In genomic region chr1:166902279-166902678, GRCh38 we compare ENCODE assay signal across 10 cellular contexts. TPM values are rescaled to one million over a fixed set of nuclear protein-coding genes. Genes with fewer than 3 reads are reported as not detected.
DNase-seq lines count a peak whose midpoint lies in the region; ATAC-seq and TF ChIP-seq lines count a peak whose summit lies in the region.
"Had no signal": no experiment of that assay in that cellular context is flagged by ENCODE, and none has a peak within 500 bp of the region (broad histone marks: within the 10 kb centered on the region; RNA-seq: fewer than 3 reads in every experiment).

No MANE protein-coding gene starts in this region.

- in situ Hi-C loops in SK-MEL-5 (cut with HindIII; ENCODE audit: low pct_unique_long_range_greater_than_20kb, low sequenced_read_pairs), result no loop called here

- no peak for ATAC-seq in HG02678 (IDR thresholded peaks at IDR 0.05; ENCODE audit: unreplicated experiment)

- H3K27ac ChIP-seq in BLaER1, result no peak overlapping the region
- H3K27ac ChIP-seq in HL-60 (replicated peaks), result peak overlapping the region; percentile 43

- H3K27me3 ChIP-seq in BLaER1, result no peaks in the 10 kb centered on the region
- H3K27me3 ChIP-seq in HL-60 (ENCODE audit: insufficient read depth, poor library complexity, severe bottlenecking), result no peaks in the 10 kb centered on the region

- peak; percentile 72 to 89 for DNase-seq in HL-60 (ENCODE audit: low read depth in 1 of 2, low spot score in 1 of 2)
- DNase-seq in SK-MEL-5 (ENCODE audit: low read depth, low spot score), result peak; percentile 48
- DNase-seq in glomerular visceral epithelial cell (ENCODE audit: extremely low spot score), result peak; percentile 35
- no peak for DNase-seq in ecto neural progenitor cell (ENCODE audit: low spot score)
- DNase-seq in COR-L47 (lab: John Stamatoyannopoulos, UW), result no peak
- DNase-seq in cortex of kidney (lab: John Stamatoyannopoulos, UW), result no peak
- DNase-seq: activated T-cell treated with anti-CD3 and anti-CD28 coated beads for 4 hours, NCI-H2081 had no signal

- peaks cover 9% of the 10 kb centered on the region for H3K9me3 ChIP-seq in BLaER1

- peaks cover 31% of the 10 kb centered on the region for H3K4me1 ChIP-seq in BLaER1

- no peak overlapping the region for H3K9ac ChIP-seq in BLaER1

- peak overlapping the region; percentile 7; the same call in 1 of the 2 replicates for H3K4me2 ChIP-seq in BLaER1

- H4K20me1 ChIP-seq in BLaER1, result no peaks in the 10 kb centered on the region

- H3K36me3 ChIP-seq in BLaER1, result no peaks in the 10 kb centered on the region

- TF ChIP-seq CTCF in HL-60 (IDR thresholded peaks at IDR 0.05; ENCODE audit: insufficient read depth, low read length), result no peak

- H3K4me3 ChIP-seq in BLaER1, result no peak overlapping the region
- H3K4me3 ChIP-seq in HL-60 (replicated peaks; ENCODE audit: insufficient read depth, low read length), result no peak overlapping the region

RNA-seq across cellular contexts. Expression of gene TADA1, which starts 26.2 kb away (rescaled TPM):
- 20.7 and 21.6 TPM in 2 replicates for total RNA-seq in SK-MEL-5 (2014; rRNA removed; shearing (Covaris generic))
- 12.5 and 16.4 TPM in 2 replicates for polyA plus RNA-seq in SK-MEL-5 (2015; cell fraction: cytosol; rRNA removed)
- polyA plus RNA-seq in SK-MEL-5 (2015; cell fraction: nucleus; rRNA removed), result 20.7 and 27.3 TPM in 2 replicates

Comparison
In these comparisons a context has a peak if more than half of its experiments do, and no peak if none do; other contexts are left out.
1. DNase-seq: peak in HL-60 (2 of 2), SK-MEL-5 (single experiment) and glomerular visceral epithelial cell (single experiment); none in ecto neural progenitor cell (single experiment), COR-L47 (single experiment) and cortex of kidney (single experiment).